8 cellular contexts compared by ENCODE assay signal in the genomic region with DNA sequence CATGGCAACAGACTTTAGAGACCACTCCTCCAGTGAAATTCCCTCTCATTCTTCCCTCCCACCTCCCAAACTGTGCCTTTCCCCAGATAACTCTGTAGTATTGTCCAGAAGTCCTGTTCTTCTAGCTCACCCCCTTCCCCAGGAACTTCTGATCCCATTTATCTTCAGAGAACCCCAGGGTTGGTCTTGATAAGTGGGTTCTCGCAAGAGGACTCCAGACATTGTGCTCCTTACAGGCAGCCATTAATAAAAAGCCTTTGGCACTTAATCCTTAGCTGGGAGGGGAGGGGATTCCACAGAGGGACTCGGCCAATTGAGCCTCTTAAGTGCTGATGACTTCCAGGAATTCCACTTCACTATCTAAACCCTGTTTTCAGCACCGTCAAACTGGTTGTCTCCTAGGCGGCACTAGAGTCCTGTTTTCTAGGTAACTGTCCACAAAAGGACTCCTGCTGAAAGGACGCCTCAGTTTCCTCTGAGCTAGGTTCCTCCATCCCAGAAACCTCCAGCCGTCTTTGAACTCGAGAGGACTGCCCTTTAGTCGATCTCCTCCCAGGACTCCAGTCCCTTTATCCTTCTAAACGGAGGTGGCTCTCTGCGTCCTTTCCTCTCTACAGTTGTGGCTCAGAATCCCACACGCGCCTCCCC. TPM values are rescaled to one million over a fixed set of nuclear protein-coding genes. Genes with fewer than 3 reads are reported as not detected.
DNase-seq lines count a peak whose midpoint lies in the region; ATAC-seq, FAIRE-seq and TF ChIP-seq lines count a peak whose summit lies in the region.

No MANE protein-coding gene starts in this region.

- CTCF ChIA-PET in PC-3 (lab: Charles Lee) = interaction anchor here (1.4 to 2.3 kb wide), 3 partner anchors 31 to 139 kb away, joined by 8 to 16 read pairs (median 14); a partner anchor contains a TSS

- POLR2A ChIA-PET in PC-3 (lab: Charles Lee; ENCODE audit: unreplicated experiment) = no interaction called here

- H3K9me2 ChIP-seq in PC-3 (replicated peaks; ENCODE audit: low read length) = no peaks in the 10 kb centered on the region

- ATAC-seq in PC-3 (peak; percentile 4; the same call in 1 of the 2 replicates), pancreas (no peak), GM21367 (IDR thresholded peaks at IDR 0.05; ENCODE audit: unreplicated experiment) (no peak)

- H3K27ac ChIP-seq in PC-3 (ENCODE audit: low read length) (no peak overlapping the region), epithelial cell of prostate (peak overlapping the region; percentile 88), pancreas (peak overlapping the region; percentile 33 to 84 (median 61))

- in situ Hi-C loops in GM13977 (cut with MboI; ENCODE audit: low pct_unique_long_range_greater_than_20kb, low sequenced_read_pairs, unreplicated experiment) = loop anchor here (25.0 kb wide), 1 partner anchor 291 kb away; no protein-coding TSS in a partner anchor

- no peak overlapping the region for H3K9ac ChIP-seq in PC-3 (ENCODE audit: low read length)

- no peak for FAIRE-seq in pancreas (lab: Jason Lieb, UNC)

- 13 to 14% methylated on average over 12 of the region's 12 CpGs for WGBS in pancreas, 2 donors

- peak overlapping the region; percentile 97 for H3K4me2 ChIP-seq in PC-3 (ENCODE audit: low read length)

- H3K79me2 ChIP-seq in PC-3 (ENCODE audit: low read length) = no peaks in the 10 kb centered on the region

- DNase-seq in NCI-H1417 (lab: John Stamatoyannopoulos, UW) = peak in 2 of 3 experiments; percentile 47 to 52
- no peak for DNase-seq in NCI-H1417 treated with DMSO at 0.1 percent for 48 hours (lab: John Stamatoyannopoulos, UW)
- peak; percentile 31 for DNase-seq in PC-3
- no peak for DNase-seq in epithelial cell of prostate (ENCODE audit: low read depth, low spot score)
- no peak for DNase-seq in pancreas
- no peak for DNase-seq in stimulated activated CD4-positive, alpha-beta T cell treated with anti-CD3 and anti-CD28 coated beads, Interleukin-1b, Interleukin-23, amount 100 ng/mL, for 48 hours
- no peak for DNase-seq in GM13977 (ENCODE audit: low spot score)

- H3K9me3 ChIP-seq in PC-3 (ENCODE audit: low read length) = no peaks in the 10 kb centered on the region
- H3K9me3 ChIP-seq in pancreas = no peaks in the 10 kb centered on the region

- 0 out of 2 replicates have a peak overlapping the region, but pooled peaks have one; percentile 59 for H2AFZ ChIP-seq in PC-3 (ENCODE audit: low read length)

- H4K20me1 ChIP-seq in PC-3 (ENCODE audit: low read length) = no peaks in the 10 kb centered on the region

- H3K27me3 ChIP-seq in PC-3 (ENCODE audit: low read length) (no peaks in the 10 kb centered on the region), pancreas (peaks cover 0 to 16% (median 0%) of the 10 kb centered on the region in 4 donors)

- H3K4me1 ChIP-seq in PC-3 (ENCODE audit: insufficient read depth, low read length) (peaks cover 40% of the 10 kb centered on the region), pancreas (peaks cover 0 to 19% (median 4%) of the 10 kb centered on the region in 3 donors)

- intact Hi-C loops in PC-3 (cut with micrococcal nuclease) = no loop called here
- intact Hi-C loops in pancreas (cut with DNase I) = no loop called here

- H3F3A ChIP-seq in PC-3 (ENCODE audit: low read length, unreplicated experiment) = no peaks in the 10 kb centered on the region

- no peak for TF ChIP-seq CTCF in PC-3 (conservative IDR thresholded peaks at IDR 0.05; ENCODE audit: low read depth, low read length)
- TF ChIP-seq CTCF in pancreas (IDR thresholded peaks at IDR 0.05) = no peak
- no peak for TF ChIP-seq CTCF in GM13977 (IDR thresholded peaks at IDR 0.05; ENCODE audit: extremely low read depth, insufficient read depth, missing control alignments)

- H3K36me3 ChIP-seq in PC-3 (ENCODE audit: low read depth, low read length) (peaks cover 2% of the 10 kb centered on the region; the same call in 1 of the 2 replicates), pancreas (no peaks in the 10 kb centered on the region)

- H3K4me3 ChIP-seq in PC-3 (ENCODE audit: low read length) = peak overlapping the region; percentile 68
- H3K4me3 ChIP-seq in pancreas = peak overlapping the region in 3 of 4 donors; percentile 5 to 48 (median 34)

- BruUV-seq in PC-3 (replicated peaks; lab: Mats Ljungman, UMichigan) = TSS peak; percentile 42

RNA-seq across cellular contexts. Expression of a gene that starts 2.0 kb away (rescaled TPM):
- total RNA-seq in PC-3 (2014; rRNA removed) = 8.9 and 16.7 TPM in 2 replicates
- 10 to 100 TPM; 18.7 to 48.9 (median 23.9) TPM for total RNA-seq in pancreas
- polyA plus RNA-seq in pancreas = 10 to 100 TPM; 32.4 to 44.9 TPM

RNA-seq across cellular contexts. Expression of a gene that starts 26.5 kb away (rescaled TPM):
- 43.0 and 63.2 TPM in 2 replicates for total RNA-seq in PC-3 (2014; rRNA removed)
- 10 to 100 TPM; 18.2 to 40.3 (median 22.7) TPM for total RNA-seq in pancreas
- polyA plus RNA-seq in pancreas = 10 to 100 TPM; 73.3 to 86.2 TPM

Comparison
In these comparisons a context has a peak if more than half of its experiments do, and no peak if none do; other contexts are left out.
1. DNase-seq: peak in NCI-H1417 (2 of 3) and PC-3 (single experiment); none in NCI-H1417 treated with DMSO at 0.1 percent for 48 hours (single experiment), epithelial cell of prostate (single experiment), pancreas (0 of 6), stimulated activated CD4-positive, alpha-beta T cell treated with anti-CD3 and anti-CD28 coated beads, Interleukin-1b, Interleukin-23, amount 100 ng/mL, for 48 hours (single experiment) and GM13977 (single experiment).